In the genomic region with DNA sequence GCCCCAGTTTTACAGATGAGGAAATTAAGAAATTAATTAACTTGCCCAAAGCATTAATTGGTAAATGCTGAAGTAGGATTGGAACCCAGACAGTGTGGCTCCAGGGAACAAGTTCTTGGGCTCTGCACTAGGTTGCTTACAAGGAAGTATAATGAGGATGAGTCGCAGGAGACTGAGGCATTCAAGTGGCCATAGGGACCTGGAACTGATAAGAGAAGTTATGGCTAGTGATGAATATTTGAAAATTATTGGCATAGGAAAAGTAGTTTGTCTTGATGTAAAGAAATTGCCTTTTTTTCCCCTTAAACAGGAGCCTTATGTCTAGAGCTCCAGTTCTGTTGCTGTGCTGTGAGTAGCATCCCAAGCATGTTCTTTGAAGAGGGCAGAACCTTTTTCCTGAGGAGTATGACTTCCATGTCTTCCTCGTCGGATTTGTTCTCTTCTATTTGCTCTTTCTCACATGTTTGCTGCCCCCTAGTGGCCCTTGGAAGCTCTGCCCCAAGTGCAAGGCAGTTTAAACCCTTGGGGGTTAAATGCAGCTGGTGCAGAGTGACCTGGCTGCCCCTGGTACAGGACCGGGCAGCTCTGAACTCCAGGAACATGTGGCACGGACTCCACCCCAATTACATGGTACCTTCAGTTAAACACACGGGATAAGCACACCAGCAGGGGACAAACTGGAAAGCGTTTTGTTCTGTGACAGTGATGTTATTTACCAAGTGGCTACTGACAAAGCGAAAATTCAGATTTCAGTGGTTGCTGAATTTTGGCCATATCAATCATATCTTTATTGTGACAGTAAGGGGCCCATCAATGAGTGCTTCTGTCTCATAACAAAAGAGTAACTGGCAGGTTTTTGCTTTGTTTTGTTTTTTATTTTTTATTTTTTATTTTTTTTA, we compare ENCODE assay signal across 8 cellular contexts.
DNase-seq lines count a peak whose midpoint lies in the region; ATAC-seq, FAIRE-seq and TF ChIP-seq lines count a peak whose summit lies in the region.

No MANE protein-coding gene starts in this region.

- no peaks in the 10 kb centered on the region for H3K4me1 Mint-ChIP-seq in natural killer cell treated with Interleukin-12 subunit alpha and Interleukin-12 subunit beta and Interleukin-15 and Interleukin-18, amount 100 ng/mL, for 72 hours (ENCODE audit: low read depth in 2 of 2)
- no peaks in the 10 kb centered on the region for H3K4me1 Mint-ChIP-seq in stimulated activated naive B cell treated with anti-CD40 and anti-IgM and Interleukin-4, amounts not matched to agents 10 μg/mL and 1 μg/mL and 100 μg/mL, for 72 hours

- H4K20me1 ChIP-seq in OCI-LY3 (ENCODE audit: insufficient read depth, low read length) = no peaks in the 10 kb centered on the region

- DNase-seq in C1 segment of cervical spinal cord (lab: John Stamatoyannopoulos, UW) (peak in 9 of 14 donors; percentile 16 to 62 (median 25)), HTR-8/SVneo (ENCODE audit: insufficient read length, low spot score) (peak; percentile 60), activated T-cell treated with anti-CD3 and anti-CD28 coated beads for 1 hour (ENCODE audit: low read depth) (peak; percentile 42), esophagus squamous epithelium (lab: John Stamatoyannopoulos, UW) (no peak)
- DNase-seq in natural killer cell treated with Interleukin-12 subunit alpha and Interleukin-12 subunit beta and Interleukin-15 and Interleukin-18, amount 100 ng/mL, for 72 hours (ENCODE audit: low spot score) = peak; percentile 75
- peak; percentile 55 for DNase-seq in stimulated activated naive B cell treated with anti-CD40 and anti-IgM and Interleukin-4, amounts not matched to agents 10 μg/mL and 1 μg/mL and 100 μg/mL, for 72 hours

- no peaks in the 10 kb centered on the region for H3K36me3 ChIP-seq in OCI-LY3 (replicated peaks; ENCODE audit: low read depth, low read length)
- H3K36me3 ChIP-seq in esophagus squamous epithelium = no peaks in the 10 kb centered on the region

- H3K9me3 ChIP-seq in OCI-LY3 (ENCODE audit: insufficient read depth, low read length) (no peaks in the 10 kb centered on the region), esophagus squamous epithelium (no peaks in the 10 kb centered on the region)

- H3K4me1 ChIP-seq in OCI-LY3 (ENCODE audit: low read length) (peaks cover 15% of the 10 kb centered on the region), esophagus squamous epithelium (no peaks in the 10 kb centered on the region)

- H3K27ac ChIP-seq in OCI-LY3 (ENCODE audit: low read length) (no peak overlapping the region), esophagus squamous epithelium (no peak overlapping the region)

- no peaks in the 10 kb centered on the region for H3K36me3 Mint-ChIP-seq in natural killer cell treated with Interleukin-12 subunit alpha and Interleukin-12 subunit beta and Interleukin-15 and Interleukin-18, amount 100 ng/mL, for 72 hours
- H3K36me3 Mint-ChIP-seq in stimulated activated naive B cell treated with anti-CD40 and anti-IgM and Interleukin-4, amounts not matched to agents 10 μg/mL and 1 μg/mL and 100 μg/mL, for 72 hours = no peaks in the 10 kb centered on the region

- TF ChIP-seq CTCF in OCI-LY3 (IDR thresholded peaks at IDR 0.05; ENCODE audit: low read depth, low read length) (peak; percentile 99), esophagus squamous epithelium (IDR thresholded peaks at IDR 0.05) (peak; percentile 78 to 93 (median 86))

- no peak overlapping the region for H3K4me3 Mint-ChIP-seq in natural killer cell treated with Interleukin-12 subunit alpha and Interleukin-12 subunit beta and Interleukin-15 and Interleukin-18, amount 100 ng/mL, for 72 hours
- H3K4me3 Mint-ChIP-seq in stimulated activated naive B cell treated with anti-CD40 and anti-IgM and Interleukin-4, amounts not matched to agents 10 μg/mL and 1 μg/mL and 100 μg/mL, for 72 hours = no peak overlapping the region

- H2AFZ ChIP-seq in OCI-LY3 (ENCODE audit: low read depth, low read length) = peak overlapping the region; percentile 96

- H3K9ac ChIP-seq in OCI-LY3 (ENCODE audit: low read length) = peak overlapping the region; percentile 12; the same call in 1 of the 2 replicates

- intact Hi-C loops in esophagus squamous epithelium (cut with DNase I) = loop anchor here (5.0 kb wide), 1 partner anchor 319 kb away; no protein-coding TSS in a partner anchor

- peak overlapping the region; percentile 81 for H3K4me2 ChIP-seq in OCI-LY3 (ENCODE audit: low read length)

- H3K27ac Mint-ChIP-seq in natural killer cell treated with Interleukin-12 subunit alpha and Interleukin-12 subunit beta and Interleukin-15 and Interleukin-18, amount 100 ng/mL, for 72 hours = no peak overlapping the region
- no peak overlapping the region for H3K27ac Mint-ChIP-seq in stimulated activated naive B cell treated with anti-CD40 and anti-IgM and Interleukin-4, amounts not matched to agents 10 μg/mL and 1 μg/mL and 100 μg/mL, for 72 hours

- H3K9me3 Mint-ChIP-seq in natural killer cell treated with Interleukin-12 subunit alpha and Interleukin-12 subunit beta and Interleukin-15 and Interleukin-18, amount 100 ng/mL, for 72 hours = no peaks in the 10 kb centered on the region
- H3K9me3 Mint-ChIP-seq in stimulated activated naive B cell treated with anti-CD40 and anti-IgM and Interleukin-4, amounts not matched to agents 10 μg/mL and 1 μg/mL and 100 μg/mL, for 72 hours = no peaks in the 10 kb centered on the region

- no peaks in the 10 kb centered on the region for H3K79me2 ChIP-seq in OCI-LY3 (ENCODE audit: low read length)

- H3K27me3 ChIP-seq in OCI-LY3 (ENCODE audit: low read depth, low read length) (no peaks in the 10 kb centered on the region), esophagus squamous epithelium (peaks cover 0 to 6% (median 0%) of the 10 kb centered on the region in 4 donors)

- peak; percentile 80 for FAIRE-seq in HTR-8/SVneo (lab: Jason Lieb, UNC)

- H3K27me3 Mint-ChIP-seq in natural killer cell treated with Interleukin-12 subunit alpha and Interleukin-12 subunit beta and Interleukin-15 and Interleukin-18, amount 100 ng/mL, for 72 hours = peaks cover 2 to 7% of the 10 kb centered on the region in 2 donors
- peaks cover 3 to 27% of the 10 kb centered on the region in 2 donors for H3K27me3 Mint-ChIP-seq in stimulated activated naive B cell treated with anti-CD40 and anti-IgM and Interleukin-4, amounts not matched to agents 10 μg/mL and 1 μg/mL and 100 μg/mL, for 72 hours

- ATAC-seq in GM19324 (IDR thresholded peaks at IDR 0.05; ENCODE audit: low FRiP score, unreplicated experiment) = peak; percentile 65
- ATAC-seq in natural killer cell treated with Interleukin-12 subunit alpha and Interleukin-12 subunit beta and Interleukin-15 and Interleukin-18, amount 100 ng/mL, for 72 hours = peak; percentile 57 to 65
- ATAC-seq in stimulated activated naive B cell treated with anti-CD40 and anti-IgM and Interleukin-4, amounts not matched to agents 10 μg/mL and 1 μg/mL and 100 μg/mL, for 72 hours (replicated peaks) = peak; percentile 77 to 84

- H3K4me3 ChIP-seq in OCI-LY3 (ENCODE audit: low read length) = peak overlapping the region; percentile 59
- no peak overlapping the region for H3K4me3 ChIP-seq in esophagus squamous epithelium

- TF ChIP-seq POLR2A in esophagus squamous epithelium (IDR thresholded peaks at IDR 0.05) = no peak

- WGBS in esophagus squamous epithelium, 2 donors = 28 to 30% methylated on average over 6 of the region's 8 CpGs
